8 cellular contexts compared by ENCODE assay signal in genomic region chr11:68855205-68855978, GRCh38. TPM values are rescaled to one million over a fixed set of nuclear protein-coding genes. Genes with fewer than 3 reads are reported as not detected.
A peak's percentile ranks its signal among the peaks of the same experiment; 100 is the strongest.
DNase-seq lines count a peak whose midpoint lies in the region; ATAC-seq and TF ChIP-seq lines count a peak whose summit lies in the region.

No MANE protein-coding gene starts in this region.

- peak; percentile 29 to 39 for TF ChIP-seq CTCF in tibial artery (IDR thresholded peaks at IDR 0.05)

- H3K4me2 ChIP-seq in GM23248 (ENCODE audit: unreplicated experiment): peak overlapping the region; percentile 81

- no peaks in the 10 kb centered on the region for H3K9me2 ChIP-seq in GM23248 (ENCODE audit: insufficient read depth)

- no peaks in the 10 kb centered on the region for H4K20me1 ChIP-seq in GM23248 (ENCODE audit: insufficient read depth)

- DNase-seq in GM23248 (peak; percentile 57), ecto neural progenitor cell (ENCODE audit: low spot score) (peak; percentile 61), lung microvascular endothelial cell (ENCODE audit: low read depth in 2 of 2) (peak; percentile 47 to 87), tibial artery (peak; percentile 58 to 79), NCI-H2029 (lab: John Stamatoyannopoulos, UW) (no peak), GM19238 (ENCODE audit: insufficient read length, low spot score) (no peak), NCI-H1436 (lab: John Stamatoyannopoulos, UW) (no peak)

- H3F3A ChIP-seq in GM23248 (ENCODE audit: insufficient read depth): peaks cover 17% of the 10 kb centered on the region; the same call in 1 of the 2 replicates

- H3K36me3 ChIP-seq in GM23248 (ENCODE audit: low read depth) (no peaks in the 10 kb centered on the region), tibial artery (no peaks in the 10 kb centered on the region)

- in situ Hi-C loops in GM23248 (cut with MboI): no loop called here

- peak; percentile 42 for ATAC-seq in SK-N-SH treated with all-trans-retinoic acid at 6 μM for 48 hours

- no peaks in the 10 kb centered on the region for H3K79me2 ChIP-seq in GM23248 (ENCODE audit: insufficient read depth)

- H3K9ac ChIP-seq in GM23248: peak overlapping the region; percentile 47

- WGBS in GM23248 (ENCODE audit: low coverage in 1 of 2, low lambda C conversion rate in 2 of 2, missing lambda C conversion rate in 2 of 2), 2 experiments: 4 to 6% methylated on average over 44 to 54 of the region's 62 CpGs

- intact Hi-C loops in tibial artery (cut with DNase I; ENCODE audit: low total_unique reads): no loop called here

- H3K4me3 ChIP-seq in GM23248 (peak overlapping the region; percentile 74), tibial artery (peak overlapping the region; percentile 40 to 60)

- no peaks in the 10 kb centered on the region for H3K9me3 ChIP-seq in GM23248 (ENCODE audit: low read depth)
- no peaks in the 10 kb centered on the region for H3K9me3 ChIP-seq in tibial artery

- peak overlapping the region; percentile 91 for H2AFZ ChIP-seq in GM23248

- peaks cover 14% of the 10 kb centered on the region; the same call in 1 of the 2 replicates for H3K27me3 ChIP-seq in GM23248 (replicated peaks; ENCODE audit: insufficient read depth)
- peaks cover 0 to 17% of the 10 kb centered on the region in 2 donors for H3K27me3 ChIP-seq in tibial artery

- H3K4me1 ChIP-seq in GM23248 (ENCODE audit: insufficient read depth) (0 out of 2 replicates have a peak, but pooled peaks cover 6% of the 10 kb centered on the region), tibial artery (peaks cover 0 to 20% (median 15%) of the 10 kb centered on the region in 4 donors)

- no peak overlapping the region for H3K27ac ChIP-seq in GM23248
- peak overlapping the region; percentile 2 to 4 for H3K27ac ChIP-seq in tibial artery

TF ChIP-seq in SK-N-SH treated with all-trans-retinoic acid at 6 μM for 48 hours, 23 proteins besides CTCF, POLR2A, EP300 and RAD21:
- TF ChIP-seq ZC3H10 (CRISPR knock-in tag; IDR thresholded peaks at IDR 0.05): no peak
- TF ChIP-seq, protein P1, sequence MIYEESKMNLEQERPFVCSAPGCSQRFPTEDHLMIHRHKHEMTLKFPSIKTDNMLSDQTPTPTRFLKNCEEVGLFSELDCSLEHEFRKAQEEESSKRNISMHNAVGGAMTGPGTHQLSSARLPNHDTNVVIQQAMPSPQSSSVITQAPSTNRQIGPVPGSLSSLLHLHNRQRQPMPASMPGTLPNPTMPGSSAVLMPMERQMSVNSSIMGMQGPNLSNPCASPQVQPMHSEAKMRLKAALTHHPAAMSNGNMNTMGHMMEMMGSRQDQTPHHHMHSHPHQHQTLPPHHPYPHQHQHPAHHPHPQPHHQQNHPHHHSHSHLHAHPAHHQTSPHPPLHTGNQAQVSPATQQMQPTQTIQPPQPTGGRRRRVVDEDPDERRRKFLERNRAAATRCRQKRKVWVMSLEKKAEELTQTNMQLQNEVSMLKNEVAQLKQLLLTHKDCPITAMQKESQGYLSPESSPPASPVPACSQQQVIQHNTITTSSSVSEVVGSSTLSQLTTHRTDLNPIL (CRISPR knock-in tag; IDR thresholded peaks at IDR 0.05; ENCODE audit: low read depth): no peak
- no peak for TF ChIP-seq ARNTL (CRISPR knock-in tag; IDR thresholded peaks at IDR 0.05; ENCODE audit: borderline replicate concordance, low read depth)
- TF ChIP-seq, protein P2, sequence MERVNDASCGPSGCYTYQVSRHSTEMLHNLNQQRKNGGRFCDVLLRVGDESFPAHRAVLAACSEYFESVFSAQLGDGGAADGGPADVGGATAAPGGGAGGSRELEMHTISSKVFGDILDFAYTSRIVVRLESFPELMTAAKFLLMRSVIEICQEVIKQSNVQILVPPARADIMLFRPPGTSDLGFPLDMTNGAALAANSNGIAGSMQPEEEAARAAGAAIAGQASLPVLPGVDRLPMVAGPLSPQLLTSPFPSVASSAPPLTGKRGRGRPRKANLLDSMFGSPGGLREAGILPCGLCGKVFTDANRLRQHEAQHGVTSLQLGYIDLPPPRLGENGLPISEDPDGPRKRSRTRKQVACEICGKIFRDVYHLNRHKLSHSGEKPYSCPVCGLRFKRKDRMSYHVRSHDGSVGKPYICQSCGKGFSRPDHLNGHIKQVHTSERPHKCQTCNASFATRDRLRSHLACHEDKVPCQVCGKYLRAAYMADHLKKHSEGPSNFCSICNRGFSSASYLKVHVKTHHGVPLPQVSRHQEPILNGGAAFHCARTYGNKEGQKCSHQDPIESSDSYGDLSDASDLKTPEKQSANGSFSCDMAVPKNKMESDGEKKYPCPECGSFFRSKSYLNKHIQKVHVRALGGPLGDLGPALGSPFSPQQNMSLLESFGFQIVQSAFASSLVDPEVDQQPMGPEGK (CRISPR knock-in tag; IDR thresholded peaks at IDR 0.05; ENCODE audit: borderline replicate concordance): no peak
- no peak for TF ChIP-seq PPARA (CRISPR knock-in tag; IDR thresholded peaks at IDR 0.05; ENCODE audit: borderline replicate concordance)
- no peak for TF ChIP-seq CSDC2 (CRISPR knock-in tag; IDR thresholded peaks at IDR 0.05)
- no peak for TF ChIP-seq RARB (CRISPR knock-in tag; IDR thresholded peaks at IDR 0.05)
- TF ChIP-seq CSRNP3 (CRISPR knock-in tag; IDR thresholded peaks at IDR 0.05): no peak
- no peak for TF ChIP-seq GLIS3 (CRISPR knock-in tag; IDR thresholded peaks at IDR 0.05)
- TF ChIP-seq ZNF70 (CRISPR knock-in tag; IDR thresholded peaks at IDR 0.05): no peak
- TF ChIP-seq, protein P3, sequence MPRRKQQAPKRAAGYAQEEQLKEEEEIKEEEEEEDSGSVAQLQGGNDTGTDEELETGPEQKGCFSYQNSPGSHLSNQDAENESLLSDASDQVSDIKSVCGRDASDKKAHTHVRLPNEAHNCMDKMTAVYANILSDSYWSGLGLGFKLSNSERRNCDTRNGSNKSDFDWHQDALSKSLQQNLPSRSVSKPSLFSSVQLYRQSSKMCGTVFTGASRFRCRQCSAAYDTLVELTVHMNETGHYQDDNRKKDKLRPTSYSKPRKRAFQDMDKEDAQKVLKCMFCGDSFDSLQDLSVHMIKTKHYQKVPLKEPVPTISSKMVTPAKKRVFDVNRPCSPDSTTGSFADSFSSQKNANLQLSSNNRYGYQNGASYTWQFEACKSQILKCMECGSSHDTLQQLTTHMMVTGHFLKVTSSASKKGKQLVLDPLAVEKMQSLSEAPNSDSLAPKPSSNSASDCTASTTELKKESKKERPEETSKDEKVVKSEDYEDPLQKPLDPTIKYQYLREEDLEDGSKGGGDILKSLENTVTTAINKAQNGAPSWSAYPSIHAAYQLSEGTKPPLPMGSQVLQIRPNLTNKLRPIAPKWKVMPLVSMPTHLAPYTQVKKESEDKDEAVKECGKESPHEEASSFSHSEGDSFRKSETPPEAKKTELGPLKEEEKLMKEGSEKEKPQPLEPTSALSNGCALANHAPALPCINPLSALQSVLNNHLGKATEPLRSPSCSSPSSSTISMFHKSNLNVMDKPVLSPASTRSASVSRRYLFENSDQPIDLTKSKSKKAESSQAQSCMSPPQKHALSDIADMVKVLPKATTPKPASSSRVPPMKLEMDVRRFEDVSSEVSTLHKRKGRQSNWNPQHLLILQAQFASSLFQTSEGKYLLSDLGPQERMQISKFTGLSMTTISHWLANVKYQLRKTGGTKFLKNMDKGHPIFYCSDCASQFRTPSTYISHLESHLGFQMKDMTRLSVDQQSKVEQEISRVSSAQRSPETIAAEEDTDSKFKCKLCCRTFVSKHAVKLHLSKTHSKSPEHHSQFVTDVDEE (CRISPR knock-in tag; IDR thresholded peaks at IDR 0.05): no peak

RNA-seq across cellular contexts. Expression of gene CPT1A, which starts 13.7 kb away (rescaled TPM):
- total RNA-seq in GM23248 (2014; rRNA removed; shearing (Covaris generic)): 20.1 and 23.6 TPM in 2 replicates
- 9.5 and 9.6 TPM in 2 replicates for polyA plus RNA-seq in GM23248 (2016; fragmentation: Nextera tagmentation; extraction: Ambion mirVana)
- 71.5 and 115 TPM in 2 replicates for total RNA-seq in lung microvascular endothelial cell

RNA-seq across cellular contexts. Expression of gene MRPL21, which starts 48.2 kb away (rescaled TPM):
- total RNA-seq in GM23248 (2014; rRNA removed; shearing (Covaris generic)): 22.6 and 45.0 TPM in 2 replicates
- polyA plus RNA-seq in GM23248 (2016; fragmentation: Nextera tagmentation; extraction: Ambion mirVana): 122 and 126 TPM in 2 replicates
- 58.6 and 73.8 TPM in 2 replicates for total RNA-seq in lung microvascular endothelial cell

RNA-seq across cellular contexts. Expression of gene IGHMBP2, which starts 48.3 kb away (rescaled TPM):
- total RNA-seq in GM23248 (2014; rRNA removed; shearing (Covaris generic)): 5.2 and 5.8 TPM in 2 replicates
- 7.2 and 9.3 TPM in 2 replicates for polyA plus RNA-seq in GM23248 (2016; fragmentation: Nextera tagmentation; extraction: Ambion mirVana)
- 6.3 and 9.5 TPM in 2 replicates for total RNA-seq in lung microvascular endothelial cell

Comparison
In these comparisons a context has a peak if more than half of its experiments do, and no peak if none do; other contexts are left out.
1. DNase-seq: peak in GM23248 (single experiment), ecto neural progenitor cell (single experiment), lung microvascular endothelial cell (2 of 2) and tibial artery (2 of 2); none in NCI-H2029 (single experiment), GM19238 (single experiment) and NCI-H1436 (single experiment).